Comparison of ENCODE assay signal across 9 cellular contexts in genomic region chr7:4754433-4755010, GRCh38.
"Had no signal": no experiment of that assay in that cellular context is flagged by ENCODE, and none has a peak within 500 bp of the region (broad histone marks: within the 10 kb centered on the region; RNA-seq: fewer than 3 reads in every experiment).

No MANE protein-coding gene starts in this region.

- H3K4me3 Mint-ChIP-seq: effector memory CD8-positive, alpha-beta T cell; nephron; stimulated activated effector memory CD8-positive, alpha-beta T cell treated with anti-CD3 and anti-CD28 coated beads, Interleukin-12 subunit alpha, Interleukin-12 subunit beta, amount 100 ng/mL, for 72 hours had no signal

- H3K27ac ChIP-seq: upper lobe of right lung had no signal

- H3K9me3 Mint-ChIP-seq: effector memory CD8-positive, alpha-beta T cell; naive B cell; nephron; stimulated activated effector memory CD8-positive, alpha-beta T cell treated with anti-CD3 and anti-CD28 coated beads, Interleukin-12 subunit alpha, Interleukin-12 subunit beta, amount 100 ng/mL, for 72 hours had no signal

- H3K27ac Mint-ChIP-seq: nephron; stimulated activated effector memory CD8-positive, alpha-beta T cell treated with anti-CD3 and anti-CD28 coated beads, Interleukin-12 subunit alpha, Interleukin-12 subunit beta, amount 100 ng/mL, for 72 hours had no signal

- H3K27me3 Mint-ChIP-seq: effector memory CD8-positive, alpha-beta T cell; naive B cell had no signal

- H3K4me1 Mint-ChIP-seq: nephron had no signal

- H3K9me3 ChIP-seq: esophagus squamous epithelium, gastroesophageal sphincter, tibial artery, upper lobe of right lung had no signal

- FAIRE-seq: small intestine had no signal

- DNase-seq: esophagus squamous epithelium had no signal

- H3K4me3 ChIP-seq: esophagus squamous epithelium, gastroesophageal sphincter, tibial artery, upper lobe of right lung had no signal

- H3K27me3 ChIP-seq: esophagus squamous epithelium, gastroesophageal sphincter, tibial artery, upper lobe of right lung had no signal

- H3K36me3 Mint-ChIP-seq: naive B cell had no signal
